In genomic region chr1:178688244-178688643, GRCh38 we compare ENCODE assay signal across 20 cellular contexts. TPM values are rescaled to one million over a fixed set of nuclear protein-coding genes. Genes with fewer than 3 reads are reported as not detected.
A peak's percentile ranks its signal among the peaks of the same experiment; 100 is the strongest.
DNase-seq lines count a peak whose midpoint lies in the region; ATAC-seq and TF ChIP-seq lines count a peak whose summit lies in the region.
"Had no signal": no experiment of that assay in that cellular context is flagged by ENCODE, and none has a peak within 500 bp of the region (broad histone marks: within the 10 kb centered on the region; RNA-seq: fewer than 3 reads in every experiment).

No MANE protein-coding gene starts in this region.

- TF ChIP-seq EP300 in sigmoid colon (IDR thresholded peaks at IDR 0.05) = no peak

- WGBS in sigmoid colon, 2 donors = 90 to 94% methylated on average over 2 of the region's 2 CpGs

- no peak for TF ChIP-seq CTCF in fibroblast of mammary gland (conservative IDR thresholded peaks at IDR 0.05; ENCODE audit: control insufficient read depth, insufficient read depth, low read depth, low read length)
- no peak for TF ChIP-seq CTCF in sigmoid colon (IDR thresholded peaks at IDR 0.05)

- no peaks in the 10 kb centered on the region for H3K36me3 ChIP-seq in sigmoid colon
- H3K36me3 ChIP-seq: brain microvascular endothelial cell, tibial nerve had no signal

- no peaks in the 10 kb centered on the region for H3K27me3 ChIP-seq in sigmoid colon
- H3K27me3 ChIP-seq: brain microvascular endothelial cell, tibial nerve had no signal

- H3K27ac ChIP-seq in sigmoid colon = no peak overlapping the region
- H3K27ac ChIP-seq: brain microvascular endothelial cell, KMS-11, skin epidermis, tibial nerve had no signal

- no peak overlapping the region for H3K4me3 ChIP-seq in fibroblast of mammary gland (ENCODE audit: control insufficient read depth, low read depth, low read length)
- no peak overlapping the region for H3K4me3 ChIP-seq in sigmoid colon
- H3K4me3 ChIP-seq: skin epidermis, tibial nerve had no signal

- H3K9me3 ChIP-seq in sigmoid colon = no peaks in the 10 kb centered on the region
- H3K9me3 ChIP-seq: tibial nerve had no signal

- intact Hi-C loops in sigmoid colon (cut with DNase I) = no loop called here

- ATAC-seq in GM21737 (IDR thresholded peaks at IDR 0.05; ENCODE audit: unreplicated experiment) (no peak), GM18861 (IDR thresholded peaks at IDR 0.05; ENCODE audit: unreplicated experiment) (no peak)
- ATAC-seq: activated naive CD8-positive, alpha-beta T cell treated with anti-CD3 and anti-CD28 coated beads, Interleukin-2, amount 50 U/mL, for 24 hours; T-cell had no signal

- DNase-seq in GM04503 (ENCODE audit: low read depth) (peak; percentile 28), M059J (ENCODE audit: low read depth) (peak; percentile 13), fibroblast of mammary gland (ENCODE audit: low read depth) (peak; percentile 86), sigmoid colon (peak; percentile 69)
- DNase-seq in stimulated activated naive CD4-positive, alpha-beta T cell treated with Interleukin-2 at 50 U/mL for 16 hours (lab: John Stamatoyannopoulos, UW) = no peak
- DNase-seq: activated CD4-positive, alpha-beta T cell treated with anti-CD3 and anti-CD28 coated beads, Interleukin-2, amount 50 U/mL, for 1 hour; activated naive CD8-positive, alpha-beta T cell treated with anti-CD3 and anti-CD28 coated beads, Interleukin-2, amount 50 U/mL, for 24 hours; brain microvascular endothelial cell; COR-L47; DMS79 treated with DMSO at 0.1 percent for 48 hours; NCI-H2107; NCI-H526; posterior cingulate gyrus; SHP77 treated with DMSO at 0.1 percent for 48 hours; T-cell had no signal

- no peak for TF ChIP-seq POLR2A in sigmoid colon (IDR thresholded peaks at IDR 0.05)

- H3K4me1 ChIP-seq in sigmoid colon = no peaks in the 10 kb centered on the region

RNA-seq across cellular contexts. Expression of gene RALGPS2, which starts 36.8 kb away (rescaled TPM):
- 10.8 and 11.7 TPM in 2 replicates for total RNA-seq in M059J (2014; rRNA removed; shearing (Covaris generic))
- total RNA-seq in sigmoid colon = 10 to 100 TPM in 3 of 4 donors, 1 to 10 TPM in 1; 9.2 to 24.3 (median 21.0) TPM
- polyA plus RNA-seq in sigmoid colon = 10 to 100 TPM in 1 of 3 donors, 1 to 10 TPM in 2; 6.6 to 14.3 (median 9.5) TPM
